26 cellular contexts compared by ENCODE assay signal in genomic region chr3:155192957-155193746, GRCh38.
"Had no signal": no experiment of that assay in that cellular context is flagged by ENCODE, and none has a peak within 500 bp of the region (broad histone marks: within the 10 kb centered on the region; RNA-seq: fewer than 3 reads in every experiment).

No MANE protein-coding gene starts in this region.

- H3K4me1 ChIP-seq: adrenal gland had no signal

- DNase-seq: activated CD4-positive, alpha-beta memory T cell treated with anti-CD3 and anti-CD28 coated beads, Interleukin-2, amount 10 ng/mL, durations not matched to agents 7 days and 5 days; activated CD4-positive, alpha-beta T cell treated with anti-CD3 and anti-CD28 coated beads for 36 hours; activated CD4-positive, alpha-beta T cell treated with anti-CD3 and anti-CD28 coated beads, Interleukin-2, amount 50 U/mL, for 1 hour; activated CD4-positive, CD25-positive, alpha-beta regulatory T cell; activated CD8-positive, alpha-beta memory T cell treated with anti-CD3 and anti-CD28 coated beads, Interleukin-2, amount 50 U/mL, for 4 hours; activated gamma-delta T cell treated with Interleukin-2 at 50 U/mL for 16 hours; activated naive CD4-positive, alpha-beta T cell treated with anti-CD3 and anti-CD28 coated beads, Interleukin-2, amount 10 ng/mL, durations not matched to agents 7 days and 5 days; activated naive CD8-positive, alpha-beta T cell treated with anti-CD3 and anti-CD28 coated beads for 36 hours; activated T-cell treated with anti-CD3 and anti-CD28 coated beads, Interleukin-2, amount 50 U/mL, for 72 hours; adrenal gland; aorta; central memory CD4-positive, alpha-beta T cell; KG1; MV-4-11; NCI-H1092 treated with DMSO at 0.1 percent for 48 hours; NCI-H1417 treated with DMSO at 0.1 percent for 48 hours; NCI-H1694; NCI-H2029; NCI-H2107; NCI-H524; PC-3; SHP77 treated with DMSO at 0.1 percent for 48 hours; T-helper 1 cell had no signal

- FAIRE-seq: bronchial epithelial cell, RCC 7860 had no signal

- H3K27me3 ChIP-seq: adrenal gland had no signal

- H3K9me3 ChIP-seq: adrenal gland had no signal

- ATAC-seq: activated CD4-positive, alpha-beta T cell treated with anti-CD3 and anti-CD28 coated beads for 36 hours; activated T-cell treated with anti-CD3 and anti-CD28 coated beads, Interleukin-2, amount 50 U/mL, for 72 hours; PC-3 had no signal

- H3K4me3 ChIP-seq: adrenal gland had no signal

- H3K36me3 ChIP-seq: adrenal gland had no signal

- H3K27ac ChIP-seq: adrenal gland, VCaP had no signal
